1 cellular context compared by ENCODE assay signal in the genomic region with DNA sequence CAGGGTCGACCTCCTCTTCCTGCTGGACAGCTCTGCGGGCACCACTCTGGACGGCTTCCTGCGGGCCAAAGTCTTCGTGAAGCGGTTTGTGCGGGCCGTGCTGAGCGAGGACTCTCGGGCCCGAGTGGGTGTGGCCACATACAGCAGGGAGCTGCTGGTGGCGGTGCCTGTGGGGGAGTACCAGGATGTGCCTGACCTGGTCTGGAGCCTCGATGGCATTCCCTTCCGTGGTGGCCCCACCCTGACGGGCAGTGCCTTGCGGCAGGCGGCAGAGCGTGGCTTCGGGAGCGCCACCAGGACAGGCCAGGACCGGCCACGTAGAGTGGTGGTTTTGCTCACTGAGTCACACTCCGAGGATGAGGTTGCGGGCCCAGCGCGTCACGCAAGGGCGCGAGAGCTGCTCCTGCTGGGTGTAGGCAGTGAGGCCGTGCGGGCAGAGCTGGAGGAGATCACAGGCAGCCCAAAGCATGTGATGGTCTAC.
TF ChIP-seq lines count a peak whose summit lies in the region.

No MANE protein-coding gene starts in this region.

TF ChIP-seq in WTC11, 78 proteins besides CTCF, POLR2A, EP300 and RAD21 (continued from another document):
- no peak for TF ChIP-seq ZNF281 (CRISPR knock-in tag; IDR thresholded peaks at IDR 0.05)
